ENCODE assay signal across 27 cellular contexts in the genomic region with DNA sequence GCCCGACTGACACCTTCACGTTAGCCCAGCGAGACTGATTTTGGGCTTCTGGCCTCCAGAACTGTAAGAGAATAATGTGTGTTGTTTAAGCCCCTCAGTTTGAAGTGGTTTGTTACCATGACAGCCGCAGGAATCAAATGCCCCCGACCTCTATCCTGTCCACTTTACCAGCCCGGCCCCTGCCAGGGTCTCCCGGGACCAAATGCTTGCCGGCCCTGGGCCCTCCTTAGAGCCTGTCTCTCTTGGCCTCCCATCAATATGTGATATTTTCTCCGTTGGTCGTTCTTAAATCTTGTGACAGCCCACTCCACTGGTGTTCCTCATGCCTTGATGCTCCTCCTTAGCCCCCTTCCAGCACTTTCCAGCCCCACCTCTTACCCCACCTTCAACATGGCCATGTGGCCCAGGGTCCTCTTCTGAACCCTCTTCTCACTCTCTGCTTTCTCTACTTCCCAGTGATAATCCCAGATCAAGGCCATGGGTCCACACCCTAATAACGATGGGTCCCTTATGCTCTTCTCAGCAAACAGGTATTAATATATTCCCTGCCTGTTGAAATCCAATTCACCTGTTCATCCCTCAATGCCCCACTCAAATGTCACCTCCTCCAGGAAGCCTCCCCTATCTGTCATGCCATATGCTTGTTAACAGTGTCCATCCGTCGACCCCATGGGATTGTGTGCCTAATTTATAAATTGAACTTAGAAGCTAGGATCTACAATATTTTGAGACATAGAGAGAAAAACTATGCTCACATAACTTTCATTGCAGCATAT.
DNase-seq lines count a peak whose midpoint lies in the region; ATAC-seq, FAIRE-seq and TF ChIP-seq lines count a peak whose summit lies in the region.
"Had no signal": no experiment of that assay in that cellular context is flagged by ENCODE, and none has a peak within 500 bp of the region (broad histone marks: within the 10 kb centered on the region; RNA-seq: fewer than 3 reads in every experiment).

No MANE protein-coding gene starts in this region.

- no peak overlapping the region for H3K18ac ChIP-seq in mesenchymal stem cell (ENCODE audit: low read depth in 1 of 2, low read length in 2 of 2)

- no peak overlapping the region for H3K23ac ChIP-seq in mesenchymal stem cell (ENCODE audit: low read length in 2 of 2)

- in situ Hi-C loops in K562 (cut with MboI), result no loop called here

- WGBS in K562 (ENCODE audit: insufficient coverage, low coverage, missing lambda C conversion rate), result 64% methylated on average over 12 of the region's 13 CpGs
- 93% methylated on average over 12 of the region's 13 CpGs for WGBS in mesenchymal stem cell
- 91 to 94% methylated on average over 13 of the region's 13 CpGs for WGBS in sigmoid colon, 2 donors

- no peaks in the 10 kb centered on the region for H4K20me1 ChIP-seq in DND-41 (ENCODE audit: insufficient read depth, low read length)
- H4K20me1 ChIP-seq in K562 (replicated peaks; ENCODE audit: control insufficient read depth, insufficient read depth, low read length), result no peaks in the 10 kb centered on the region

- no peak overlapping the region for H4K8ac ChIP-seq in mesenchymal stem cell (ENCODE audit: low read length)

- peak overlapping the region; percentile 92 for H2BK15ac ChIP-seq in mesenchymal stem cell (ENCODE audit: low read depth, poor library complexity, severe bottlenecking)

- H2BK12ac ChIP-seq in mesenchymal stem cell (ENCODE audit: low read length in 2 of 2), result no peak overlapping the region

- BruUV-seq in K562 (replicated peaks; lab: Mats Ljungman, UMichigan), result no TSS peak

- H3K36me3 ChIP-seq in DND-41 (ENCODE audit: insufficient read depth, low read length) (no peaks in the 10 kb centered on the region), K562 (ENCODE audit: control insufficient read depth, insufficient read depth, low read length) (no peaks in the 10 kb centered on the region), mesenchymal stem cell (ENCODE audit: control insufficient read depth in 1 of 2, insufficient read depth in 2 of 2, low read depth in 1 of 2, low read length in 2 of 2) (no peaks in the 10 kb centered on the region), sigmoid colon (no peaks in the 10 kb centered on the region)
- H3K36me3 ChIP-seq: neutrophil had no signal

- peaks cover 18% of the 10 kb centered on the region for H3K4me1 ChIP-seq in DND-41 (ENCODE audit: insufficient read depth, low read length)
- H3K4me1 ChIP-seq in K562 (replicated peaks in 1 of 2; ENCODE audit: control insufficient read depth in 2 of 2, insufficient read depth in 2 of 2, low read length in 2 of 2), result peaks cover 2 to 8% of the 10 kb centered on the region in 2 experiments; a peak in 4 of 5 replicates
- H3K4me1 ChIP-seq in mesenchymal stem cell (ENCODE audit: control insufficient read depth, insufficient read depth, low read depth, low read length), result peaks cover 2% of the 10 kb centered on the region
- peaks cover 0 to 27% (median 21%) of the 10 kb centered on the region in 4 donors for H3K4me1 ChIP-seq in sigmoid colon

- FAIRE-seq in K562 (lab: Jason Lieb, UNC), result no peak
- FAIRE-seq: astrocyte, G401.6 had no signal

- H4K91ac ChIP-seq in mesenchymal stem cell (ENCODE audit: low read length), result no peak overlapping the region

- H3K9me3 ChIP-seq in DND-41 (ENCODE audit: insufficient read depth, low read length, severe bottlenecking), result no peaks in the 10 kb centered on the region
- no peaks in the 10 kb centered on the region for H3K9me3 ChIP-seq in K562 (replicated peaks; ENCODE audit: control insufficient read depth, insufficient read depth, low read depth, low read length)
- no peaks in the 10 kb centered on the region for H3K9me3 ChIP-seq in mesenchymal stem cell (ENCODE audit: control insufficient read depth, low read length)
- no peaks in the 10 kb centered on the region for H3K9me3 ChIP-seq in sigmoid colon
- H3K9me3 ChIP-seq: neutrophil had no signal

- H3K4me3 ChIP-seq in DND-41 (ENCODE audit: low read depth in 1 of 2, low read length in 2 of 2) (no peak overlapping the region), K562 (no peak overlapping the region), mesenchymal stem cell (ENCODE audit: insufficient read depth in 1 of 2, low read depth in 1 of 2, low read length in 2 of 2) (no peak overlapping the region), sigmoid colon (no peak overlapping the region)

- H2BK120ac ChIP-seq in mesenchymal stem cell (ENCODE audit: low read depth, low read length), result no peak overlapping the region

- no peak for TF ChIP-seq EP300 in K562 (IDR thresholded peaks at IDR 0.05; ENCODE audit: low read length)
- no peak for TF ChIP-seq EP300 in sigmoid colon (IDR thresholded peaks at IDR 0.05)

- no peak for ATAC-seq in DND-41 (ENCODE audit: insufficient read depth, low read depth)
- no peak for ATAC-seq in K562
- ATAC-seq in HG02852 (IDR thresholded peaks at IDR 0.05; ENCODE audit: unreplicated experiment), result no peak
- ATAC-seq: activated T-helper 17 cell treated with anti-CD3 and anti-CD28 coated beads, Interleukin-2, amount 50 U/mL, for 72 hours; esophagus mucosa; Panc1 had no signal

- H2AK5ac ChIP-seq in mesenchymal stem cell (ENCODE audit: low read length, severe bottlenecking), result no peak overlapping the region

- TF ChIP-seq RAD21 in K562 (CRISPR knock-in tag; conservative IDR thresholded peaks at IDR 0.05 in 1 of 2, IDR thresholded peaks at IDR 0.05 in 1 of 2), result no peak

- no peak overlapping the region for H3K4ac ChIP-seq in mesenchymal stem cell (ENCODE audit: low read depth in 1 of 2, low read length in 2 of 2)

- H3K79me2 ChIP-seq in DND-41 (ENCODE audit: insufficient read depth, low read length), result no peaks in the 10 kb centered on the region
- no peaks in the 10 kb centered on the region for H3K79me2 ChIP-seq in K562 (ENCODE audit: control insufficient read depth, insufficient read depth, low read length)

- H2AFZ ChIP-seq in DND-41 (ENCODE audit: low read depth, low read length) (no peak overlapping the region), K562 (ENCODE audit: low read depth, low read length) (no peak overlapping the region), mesenchymal stem cell (ENCODE audit: low read depth, low read length) (no peak overlapping the region)

- POLR2A ChIA-PET in K562 (lab: Yijun Ruan, JAX), result interaction anchor here (0.6 kb wide), 1 partner anchor 23 kb away, joined by 3 read pairs; no protein-coding TSS in a partner anchor

- H2BK5ac ChIP-seq in mesenchymal stem cell (ENCODE audit: low read depth, low read length, poor library complexity, severe bottlenecking), result no peak overlapping the region

- H3K9ac ChIP-seq in DND-41 (ENCODE audit: low read depth, low read length), result no peak overlapping the region
- H3K9ac ChIP-seq in K562 (ENCODE audit: insufficient read depth in 1 of 2, low read depth in 2 of 2, low read length in 2 of 2), result no peak overlapping the region
- H3K9ac ChIP-seq in mesenchymal stem cell (ENCODE audit: low read length), result no peak overlapping the region

- no peaks in the 10 kb centered on the region for H3K9me1 ChIP-seq in K562 (ENCODE audit: control insufficient read depth, insufficient read depth, low read length)

- H3K27ac ChIP-seq in DND-41 (ENCODE audit: low read length) (peak overlapping the region; percentile 61; the same call in 1 of the 2 replicates), K562 (ENCODE audit: extremely low read depth, low read depth, low read length) (no peak overlapping the region), mesenchymal stem cell (ENCODE audit: low read length, poor library complexity, severe bottlenecking) (no peak overlapping the region), sigmoid colon (peak overlapping the region in 1 of 4 donors; percentile 65)
- H3K27ac ChIP-seq: neutrophil had no signal

- H3K79me1 ChIP-seq in mesenchymal stem cell (replicated peaks; ENCODE audit: low read length, poor library complexity, severe bottlenecking), result no peaks in the 10 kb centered on the region

- DNase-seq in DND-41 (no peak), K562 (ENCODE audit: extremely low read depth in 1 of 4, low spot score in 3 of 4) (no peak), mesenchymal stem cell (no peak), sigmoid colon (peak; percentile 42), pons (ENCODE audit: low spot score) (no peak), SW 1271 (lab: John Stamatoyannopoulos, UW) (no peak)
- DNase-seq: activated CD8-positive, alpha-beta memory T cell treated with anti-CD3 and anti-CD28 coated beads, Interleukin-2, amount 50 U/mL, for 4 hours; activated naive CD8-positive, alpha-beta T cell treated with anti-CD3 and anti-CD28 coated beads for 36 hours; CD4-positive, alpha-beta T cell; cerebellar nuclear complex; DMS153; effector CD8-positive, alpha-beta T cell; H9; midbrain; NCI-H1417; NCI-H2107; NCI-H524; NK-92 treated with Interleukin-12 subunit alpha and Interleukin-12 subunit beta, amount 100 ng/mL, for 24 hours; stimulated activated CD4-positive, alpha-beta T cell treated with anti-CD3 and anti-CD28 coated beads, Interleukin-12 subunit alpha, Interleukin-12 subunit beta, amount 100 ng/mL, for 4 hours; stimulated activated CD4-positive, alpha-beta T cell treated with anti-CD3 and anti-CD28 coated beads, Interleukin-4, amount 100 ng/mL, for 4 hours had no signal

- H3K4me2 ChIP-seq in DND-41 (ENCODE audit: insufficient read depth, low read length) (no peak overlapping the region), K562 (ENCODE audit: insufficient read depth, low read length) (no peak overlapping the region), mesenchymal stem cell (ENCODE audit: low read length, poor library complexity, severe bottlenecking) (no peak overlapping the region)

- no peak for TF ChIP-seq CTCF in DND-41 (IDR thresholded peaks at IDR 0.05; ENCODE audit: borderline replicate concordance, extremely low read depth, low read length, poor library complexity, severe bottlenecking)
- no peak for TF ChIP-seq CTCF in K562 (IDR thresholded peaks at IDR 0.05 in 2 of 3, conservative IDR thresholded peaks at IDR 0.05 in 1 of 3; ENCODE audit: insufficient read depth in 2 of 3, low read depth in 1 of 3, low read length in 3 of 3)
- TF ChIP-seq CTCF in sigmoid colon (IDR thresholded peaks at IDR 0.05), result no peak

- TF ChIP-seq POLR2A in K562 (conservative IDR thresholded peaks at IDR 0.05) (no peak), sigmoid colon (IDR thresholded peaks at IDR 0.05) (no peak)

- H3K27me3 ChIP-seq in DND-41 (ENCODE audit: insufficient read depth, low read length, poor library complexity) (no peaks in the 10 kb centered on the region), K562 (ENCODE audit: control insufficient read depth in 2 of 2, insufficient read depth in 2 of 2, low read length in 2 of 2) (no peaks in the 10 kb centered on the region), mesenchymal stem cell (ENCODE audit: control insufficient read depth in 1 of 2, insufficient read depth in 1 of 2, low read length in 2 of 2) (no peaks in the 10 kb centered on the region), sigmoid colon (no peaks in the 10 kb centered on the region)
- H3K27me3 ChIP-seq: neutrophil had no signal

- intact Hi-C loops in K562 (cut with micrococcal nuclease), result no loop called here
- intact Hi-C loops in sigmoid colon (cut with DNase I), result loop anchor here (5.0 kb wide), 1 partner anchor 44 kb away; no protein-coding TSS in a partner anchor

- CTCF ChIA-PET in K562 (lab: Yijun Ruan, JAX; ENCODE audit: low intra/inter-chr PET ratio), result no interaction called here

- no peak overlapping the region for H3K14ac ChIP-seq in mesenchymal stem cell (ENCODE audit: low read length in 2 of 2)

TF ChIP-seq in K562, 482 proteins besides CTCF, POLR2A, EP300 and RAD21 (continues in another document):
- no peak for TF ChIP-seq OTX1 (CRISPR knock-in tag; IDR thresholded peaks at IDR 0.05)
